ENCODE assay signal across 8 cellular contexts in the genomic region with DNA sequence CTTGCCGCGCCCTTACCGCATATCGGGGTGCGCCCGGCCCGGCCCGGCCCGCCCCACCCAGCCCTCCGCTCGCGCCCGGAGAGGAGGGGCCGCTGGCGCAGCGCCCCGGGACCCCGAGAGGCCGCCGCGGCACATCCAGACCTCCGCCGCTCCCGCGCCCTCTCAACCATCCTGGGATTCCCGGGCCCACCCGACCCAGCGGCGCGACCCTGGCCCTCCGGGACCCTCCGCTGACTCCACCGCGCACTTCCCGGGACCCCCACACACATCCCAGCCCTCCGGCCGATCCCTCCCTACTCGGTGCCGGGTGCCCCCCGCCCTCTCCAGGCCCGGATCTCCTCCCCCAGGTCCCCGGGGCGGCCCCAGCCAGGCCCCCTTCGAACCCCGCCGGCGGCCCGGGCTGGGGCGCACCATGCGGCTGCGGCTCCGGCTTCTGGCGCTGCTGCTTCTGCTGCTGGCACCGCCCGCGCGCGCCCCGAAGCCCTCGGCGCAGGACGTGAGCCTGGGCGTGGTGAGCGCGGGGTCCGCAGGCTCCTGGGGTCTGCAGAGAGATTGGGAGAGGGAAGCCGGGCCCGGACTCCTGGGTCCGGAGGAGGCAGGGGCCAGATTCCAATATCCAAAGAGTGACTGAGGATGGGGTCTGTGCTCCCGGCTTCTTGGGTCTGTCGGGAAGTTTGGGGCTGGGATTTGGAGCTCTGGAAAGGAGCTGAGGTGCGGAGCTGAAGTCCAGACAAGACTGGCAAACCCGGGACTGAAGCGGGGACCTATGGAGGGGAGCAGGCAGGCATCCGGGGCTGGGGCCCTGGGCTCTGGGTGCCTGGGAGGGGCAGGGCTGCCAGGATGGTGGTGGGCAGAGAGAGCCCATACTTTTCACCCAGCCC.
DNase-seq lines count a peak whose midpoint lies in the region; FAIRE-seq and TF ChIP-seq lines count a peak whose summit lies in the region.

A gene with protein sequence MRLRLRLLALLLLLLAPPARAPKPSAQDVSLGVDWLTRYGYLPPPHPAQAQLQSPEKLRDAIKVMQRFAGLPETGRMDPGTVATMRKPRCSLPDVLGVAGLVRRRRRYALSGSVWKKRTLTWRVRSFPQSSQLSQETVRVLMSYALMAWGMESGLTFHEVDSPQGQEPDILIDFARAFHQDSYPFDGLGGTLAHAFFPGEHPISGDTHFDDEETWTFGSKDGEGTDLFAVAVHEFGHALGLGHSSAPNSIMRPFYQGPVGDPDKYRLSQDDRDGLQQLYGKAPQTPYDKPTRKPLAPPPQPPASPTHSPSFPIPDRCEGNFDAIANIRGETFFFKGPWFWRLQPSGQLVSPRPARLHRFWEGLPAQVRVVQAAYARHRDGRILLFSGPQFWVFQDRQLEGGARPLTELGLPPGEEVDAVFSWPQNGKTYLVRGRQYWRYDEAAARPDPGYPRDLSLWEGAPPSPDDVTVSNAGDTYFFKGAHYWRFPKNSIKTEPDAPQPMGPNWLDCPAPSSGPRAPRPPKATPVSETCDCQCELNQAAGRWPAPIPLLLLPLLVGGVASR (plus strand): TSS at position 56 of the 881 bp plus-strand sequence. CDS start 357 bp downstream, at position 413.

- DNase-seq in AG09309 (ENCODE audit: low read depth) (no peak), LNCaP clone FGC (ENCODE audit: low read depth) (no peak), coronary artery (ENCODE audit: low spot score) (no peak), inferior parietal cortex (ENCODE audit: extremely low spot score) (no peak), RCC 7860 (ENCODE audit: low spot score) (no peak), activated gamma-delta T cell (lab: John Stamatoyannopoulos, UW) (no peak)
- no peak for DNase-seq in NK-92 treated with Interleukin-12 subunit alpha and Interleukin-12 subunit beta, amount 100 ng/mL, for 24 hours (lab: John Stamatoyannopoulos, UW)

- peaks cover 0 to 16% of the 10 kb centered on the region in 2 donors for H3K4me1 ChIP-seq in muscle layer of duodenum (ENCODE audit: control insufficient read depth in 1 of 2, insufficient read depth in 2 of 2, low read length in 2 of 2)

- FAIRE-seq in RCC 7860 (lab: Jason Lieb, UNC), result no peak

- peaks cover 26% of the 10 kb centered on the region for H3K27me3 ChIP-seq in muscle layer of duodenum (ENCODE audit: low read depth, low read length)

- peak within 1 kb of the TSS; percentile 50 for H3K4me3 ChIP-seq in AG09309 (ENCODE audit: control insufficient read depth, low read depth, low read length)
- H3K4me3 ChIP-seq in LNCaP clone FGC (ENCODE audit: low read depth, low read length), result peak within 1 kb of the TSS; percentile 48
- peak within 1 kb of the TSS; percentile 69 for H3K4me3 ChIP-seq in coronary artery
- H3K4me3 ChIP-seq in muscle layer of duodenum (ENCODE audit: low read depth in 1 of 2, low read length in 2 of 2), result peak within 1 kb of the TSS; percentile 16 to 73

- H3K27ac ChIP-seq in coronary artery (no peak within 1 kb of the TSS), muscle layer of duodenum (ENCODE audit: low read length) (no peak within 1 kb of the TSS)

- no peaks in the 10 kb centered on the region for H3K36me3 ChIP-seq in muscle layer of duodenum (ENCODE audit: control insufficient read depth in 1 of 2, insufficient read depth in 2 of 2, low read length in 2 of 2)

- TF ChIP-seq CTCF in AG09309 (IDR thresholded peaks at IDR 0.05; ENCODE audit: control insufficient read depth, insufficient read depth, low read depth, low read length, missing control alignments), result no peak
- TF ChIP-seq CTCF in LNCaP clone FGC (IDR thresholded peaks at IDR 0.05; ENCODE audit: control insufficient read depth, extremely low read depth, insufficient read depth), result no peak
- no peak for TF ChIP-seq CTCF in coronary artery (IDR thresholded peaks at IDR 0.05)

- H3K9me3 ChIP-seq in muscle layer of duodenum (ENCODE audit: control insufficient read depth in 1 of 2, low read length in 2 of 2), result no peaks in the 10 kb centered on the region
